Comparison of ENCODE assay signal across 9 cellular contexts in genomic region chr19:22733691-22734090, GRCh38. TPM values are rescaled to one million over a fixed set of nuclear protein-coding genes. Genes with fewer than 3 reads are reported as not detected.
"Had no signal": no experiment of that assay in that cellular context is flagged by ENCODE, and none has a peak within 500 bp of the region (broad histone marks: within the 10 kb centered on the region; RNA-seq: fewer than 3 reads in every experiment).

No MANE protein-coding gene starts in this region.

- H3K4me3 ChIP-seq: GM23338 had no signal

- ATAC-seq: GM23338, HepG2 had no signal

- H3K27ac ChIP-seq: HL-60 had no signal

- DNase-seq: H9, HCEC 1CT, KBM-7 had no signal

RNA-seq across cellular contexts. Expression of gene ZNF99, which starts 50.3 kb away (rescaled TPM):
- total RNA-seq: H1, H9, HepG2, HT1080 had no signal
- polyA plus RNA-seq: GM23338, H1, HepG2, IgD-negative memory B cell had no signal
